Comparison of ENCODE assay signal across 28 cellular contexts in the genomic region with DNA sequence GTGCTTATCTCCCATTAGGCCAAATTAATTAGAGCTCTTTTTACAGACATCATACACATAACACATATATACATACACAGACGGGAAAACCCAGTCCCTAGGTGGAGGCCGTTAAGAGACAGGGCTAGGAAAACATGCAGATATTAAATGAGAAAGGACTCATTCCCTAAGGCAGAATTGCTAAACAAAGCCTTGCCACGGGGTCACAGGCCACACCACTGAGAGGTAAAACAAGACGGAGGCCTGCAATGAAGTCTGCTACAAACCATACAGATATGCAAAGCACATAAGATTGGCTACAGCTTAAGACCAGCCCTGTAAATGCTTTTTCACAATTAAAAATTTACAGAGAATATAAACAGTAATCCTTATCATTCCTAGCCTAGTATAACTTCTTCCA.
"Had no signal": no experiment of that assay in that cellular context is flagged by ENCODE, and none has a peak within 500 bp of the region (broad histone marks: within the 10 kb centered on the region; RNA-seq: fewer than 3 reads in every experiment).

No MANE protein-coding gene starts in this region.

- H3K27ac ChIP-seq: brain microvascular endothelial cell, coronary artery, dorsolateral prefrontal cortex, esophagus muscularis mucosa, foreskin keratinocyte, gastrocnemius medialis, heart left ventricle had no signal

- H3K27me3 Mint-ChIP-seq: activated CD8-positive, alpha-beta T cell treated with anti-CD3 and anti-CD28 coated beads for 36 hours; activated naive CD8-positive, alpha-beta T cell; activated T-helper 17 cell treated with anti-CD3 and anti-CD28 coated beads, Interleukin-2, amount 50 U/mL, for 72 hours; central memory CD8-positive, alpha-beta T cell; dendritic cell treated with granulocyte-macrophage colony-stimulating factor and Interleukin-4, amounts not matched to agents 40 ng/mL and 50 ng/mL, for 4 days had no signal

- DNase-seq: activated CD4-positive, alpha-beta T cell treated with anti-CD3 and anti-CD28 coated beads for 1 hour; activated CD4-positive, alpha-beta T cell treated with anti-CD3 and anti-CD28 coated beads for 4 hours; activated CD4-positive, alpha-beta T cell treated with anti-CD3 and anti-CD28 coated beads, Interleukin-2, amount 50 U/mL, for 1 hour; activated CD4-positive, alpha-beta T cell treated with anti-CD3 and anti-CD28 coated beads, Interleukin-2, amount 50 U/mL, for 48 hours; activated CD8-positive, alpha-beta memory T cell treated with anti-CD3 and anti-CD28 coated beads for 24 hours; activated CD8-positive, alpha-beta T cell treated with anti-CD3 and anti-CD28 coated beads for 36 hours; activated effector memory CD4-positive, alpha-beta T cell treated with Interleukin-2 at 50 U/mL for 16 hours; activated gamma-delta T cell treated with Interleukin-2 at 50 U/mL for 16 hours; activated naive CD4-positive, alpha-beta T cell treated with anti-CD3 and anti-CD28 coated beads, Interleukin-2, amount 50 U/mL, for 16 hours; activated naive CD4-positive, alpha-beta T cell treated with Interleukin-2 at 50 U/mL for 16 hours; activated T-cell treated with anti-CD3 and anti-CD28 coated beads, Interleukin-2, amount 50 U/mL, for 4 hours; amniotic stem cell; anterior cingulate cortex; brain microvascular endothelial cell; dorsolateral prefrontal cortex; effector memory CD4-positive, alpha-beta T cell; erythroblast; foreskin keratinocyte; gastrocnemius medialis; glutamatergic neuron; heart left ventricle; T-helper 2 cell had no signal

- H3K4me3 ChIP-seq: coronary artery, dorsolateral prefrontal cortex, esophagus muscularis mucosa, gastrocnemius medialis, heart left ventricle had no signal

- H3K36me3 ChIP-seq: brain microvascular endothelial cell, esophagus muscularis mucosa, gastrocnemius medialis, heart left ventricle had no signal

- H3K27ac Mint-ChIP-seq: activated CD8-positive, alpha-beta T cell treated with anti-CD3 and anti-CD28 coated beads for 36 hours; activated naive CD8-positive, alpha-beta T cell; activated T-helper 17 cell treated with anti-CD3 and anti-CD28 coated beads, Interleukin-2, amount 50 U/mL, for 72 hours; dendritic cell treated with granulocyte-macrophage colony-stimulating factor and Interleukin-4, amounts not matched to agents 40 ng/mL and 50 ng/mL, for 4 days had no signal

- H3K4me3 Mint-ChIP-seq: activated CD8-positive, alpha-beta T cell treated with anti-CD3 and anti-CD28 coated beads for 36 hours; activated naive CD8-positive, alpha-beta T cell; activated T-cell treated with anti-CD3 and anti-CD28 coated beads, Interleukin-2, amount 50 U/mL, for 4 hours; activated T-helper 17 cell treated with anti-CD3 and anti-CD28 coated beads, Interleukin-2, amount 50 U/mL, for 72 hours; central memory CD8-positive, alpha-beta T cell; dendritic cell treated with granulocyte-macrophage colony-stimulating factor and Interleukin-4, amounts not matched to agents 40 ng/mL and 50 ng/mL, for 4 days had no signal

- ATAC-seq: activated CD8-positive, alpha-beta T cell treated with anti-CD3 and anti-CD28 coated beads for 36 hours; activated T-cell treated with anti-CD3 and anti-CD28 coated beads, Interleukin-2, amount 50 U/mL, for 4 hours; activated T-helper 17 cell treated with anti-CD3 and anti-CD28 coated beads, Interleukin-2, amount 50 U/mL, for 72 hours; foreskin keratinocyte; gastrocnemius medialis; heart left ventricle had no signal

- H3K27me3 ChIP-seq: brain microvascular endothelial cell, dorsolateral prefrontal cortex, esophagus muscularis mucosa, foreskin keratinocyte, gastrocnemius medialis, heart left ventricle had no signal

- H3K4me1 ChIP-seq: esophagus muscularis mucosa, foreskin keratinocyte, gastrocnemius medialis, heart left ventricle had no signal

- H3K4me1 Mint-ChIP-seq: activated T-helper 17 cell treated with anti-CD3 and anti-CD28 coated beads, Interleukin-2, amount 50 U/mL, for 72 hours; central memory CD8-positive, alpha-beta T cell had no signal
